Comparison of ENCODE assay signal across 1 cellular context in genomic region chr5:120466337-120467006, GRCh38.
TF ChIP-seq lines count a peak whose summit lies in the region.

No MANE protein-coding gene starts in this region.

TF ChIP-seq in GM23338, 12 proteins besides CTCF, POLR2A, EP300 and RAD21 (continued from another document):
- TF ChIP-seq, protein P1, sequence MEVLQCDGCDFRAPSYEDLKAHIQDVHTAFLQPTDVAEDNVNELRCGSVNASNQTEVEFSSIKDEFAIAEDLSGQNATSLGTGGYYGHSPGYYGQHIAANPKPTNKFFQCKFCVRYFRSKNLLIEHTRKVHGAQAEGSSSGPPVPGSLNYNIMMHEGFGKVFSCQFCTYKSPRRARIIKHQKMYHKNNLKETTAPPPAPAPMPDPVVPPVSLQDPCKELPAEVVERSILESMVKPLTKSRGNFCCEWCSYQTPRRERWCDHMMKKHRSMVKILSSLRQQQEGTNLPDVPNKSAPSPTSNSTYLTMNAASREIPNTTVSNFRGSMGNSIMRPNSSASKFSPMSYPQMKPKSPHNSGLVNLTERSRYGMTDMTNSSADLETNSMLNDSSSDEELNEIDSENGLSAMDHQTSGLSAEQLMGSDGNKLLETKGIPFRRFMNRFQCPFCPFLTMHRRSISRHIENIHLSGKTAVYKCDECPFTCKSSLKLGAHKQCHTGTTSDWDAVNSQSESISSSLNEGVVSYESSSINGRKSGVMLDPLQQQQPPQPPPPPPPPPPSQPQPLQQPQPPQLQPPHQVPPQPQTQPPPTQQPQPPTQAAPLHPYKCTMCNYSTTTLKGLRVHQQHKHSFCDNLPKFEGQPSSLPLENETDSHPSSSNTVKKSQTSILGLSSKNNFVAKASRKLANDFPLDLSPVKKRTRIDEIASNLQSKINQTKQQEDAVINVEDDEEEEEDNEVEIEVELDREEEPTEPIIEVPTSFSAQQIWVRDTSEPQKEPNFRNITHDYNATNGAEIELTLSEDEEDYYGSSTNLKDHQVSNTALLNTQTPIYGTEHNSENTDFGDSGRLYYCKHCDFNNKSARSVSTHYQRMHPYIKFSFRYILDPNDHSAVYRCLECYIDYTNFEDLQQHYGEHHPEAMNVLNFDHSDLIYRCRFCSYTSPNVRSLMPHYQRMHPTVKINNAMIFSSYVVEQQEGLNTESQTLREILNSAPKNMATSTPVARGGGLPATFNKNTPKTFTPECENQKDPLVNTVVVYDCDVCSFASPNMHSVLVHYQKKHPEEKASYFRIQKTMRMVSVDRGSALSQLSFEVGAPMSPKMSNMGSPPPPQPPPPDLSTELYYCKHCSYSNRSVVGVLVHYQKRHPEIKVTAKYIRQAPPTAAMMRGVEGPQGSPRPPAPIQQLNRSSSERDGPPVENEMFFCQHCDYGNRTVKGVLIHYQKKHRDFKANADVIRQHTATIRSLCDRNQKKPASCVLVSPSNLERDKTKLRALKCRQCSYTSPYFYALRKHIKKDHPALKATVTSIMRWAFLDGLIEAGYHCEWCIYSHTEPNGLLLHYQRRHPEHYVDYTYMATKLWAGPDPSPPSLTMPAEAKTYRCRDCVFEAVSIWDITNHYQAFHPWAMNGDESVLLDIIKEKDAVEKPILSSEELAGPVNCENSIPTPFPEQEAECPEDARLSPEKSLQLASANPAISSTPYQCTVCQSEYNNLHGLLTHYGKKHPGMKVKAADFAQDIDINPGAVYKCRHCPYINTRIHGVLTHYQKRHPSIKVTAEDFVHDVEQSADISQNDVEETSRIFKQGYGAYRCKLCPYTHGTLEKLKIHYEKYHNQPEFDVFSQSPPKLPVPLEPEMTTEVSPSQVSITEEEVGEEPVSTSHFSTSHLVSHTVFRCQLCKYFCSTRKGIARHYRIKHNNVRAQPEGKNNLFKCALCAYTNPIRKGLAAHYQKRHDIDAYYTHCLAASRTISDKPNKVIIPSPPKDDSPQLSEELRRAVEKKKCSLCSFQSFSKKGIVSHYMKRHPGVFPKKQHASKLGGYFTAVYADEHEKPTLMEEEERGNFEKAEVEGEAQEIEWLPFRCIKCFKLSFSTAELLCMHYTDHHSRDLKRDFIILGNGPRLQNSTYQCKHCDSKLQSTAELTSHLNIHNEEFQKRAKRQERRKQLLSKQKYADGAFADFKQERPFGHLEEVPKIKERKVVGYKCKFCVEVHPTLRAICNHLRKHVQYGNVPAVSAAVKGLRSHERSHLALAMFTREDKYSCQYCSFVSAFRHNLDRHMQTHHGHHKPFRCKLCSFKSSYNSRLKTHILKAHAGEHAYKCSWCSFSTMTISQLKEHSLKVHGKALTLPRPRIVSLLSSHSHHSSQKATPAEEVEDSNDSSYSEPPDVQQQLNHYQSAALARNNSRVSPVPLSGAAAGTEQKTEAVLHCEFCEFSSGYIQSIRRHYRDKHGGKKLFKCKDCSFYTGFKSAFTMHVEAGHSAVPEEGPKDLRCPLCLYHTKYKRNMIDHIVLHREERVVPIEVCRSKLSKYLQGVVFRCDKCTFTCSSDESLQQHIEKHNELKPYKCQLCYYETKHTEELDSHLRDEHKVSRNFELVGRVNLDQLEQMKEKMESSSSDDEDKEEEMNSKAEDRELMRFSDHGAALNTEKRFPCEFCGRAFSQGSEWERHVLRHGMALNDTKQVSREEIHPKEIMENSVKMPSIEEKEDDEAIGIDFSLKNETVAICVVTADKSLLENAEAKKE (CRISPR knock-in tag; IDR thresholded peaks at IDR 0.05) = no peak
- no peak for TF ChIP-seq CREB1 (CRISPR knock-in tag; IDR thresholded peaks at IDR 0.05; ENCODE audit: low read depth)
- TF ChIP-seq, protein P2, sequence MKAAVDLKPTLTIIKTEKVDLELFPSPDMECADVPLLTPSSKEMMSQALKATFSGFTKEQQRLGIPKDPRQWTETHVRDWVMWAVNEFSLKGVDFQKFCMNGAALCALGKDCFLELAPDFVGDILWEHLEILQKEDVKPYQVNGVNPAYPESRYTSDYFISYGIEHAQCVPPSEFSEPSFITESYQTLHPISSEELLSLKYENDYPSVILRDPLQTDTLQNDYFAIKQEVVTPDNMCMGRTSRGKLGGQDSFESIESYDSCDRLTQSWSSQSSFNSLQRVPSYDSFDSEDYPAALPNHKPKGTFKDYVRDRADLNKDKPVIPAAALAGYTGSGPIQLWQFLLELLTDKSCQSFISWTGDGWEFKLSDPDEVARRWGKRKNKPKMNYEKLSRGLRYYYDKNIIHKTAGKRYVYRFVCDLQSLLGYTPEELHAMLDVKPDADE (IDR thresholded peaks at IDR 0.05) = no peak
TF ChIP-seq in GM23338: peak in this region for 0.
